15 cellular contexts compared by ENCODE assay signal in the genomic region with DNA sequence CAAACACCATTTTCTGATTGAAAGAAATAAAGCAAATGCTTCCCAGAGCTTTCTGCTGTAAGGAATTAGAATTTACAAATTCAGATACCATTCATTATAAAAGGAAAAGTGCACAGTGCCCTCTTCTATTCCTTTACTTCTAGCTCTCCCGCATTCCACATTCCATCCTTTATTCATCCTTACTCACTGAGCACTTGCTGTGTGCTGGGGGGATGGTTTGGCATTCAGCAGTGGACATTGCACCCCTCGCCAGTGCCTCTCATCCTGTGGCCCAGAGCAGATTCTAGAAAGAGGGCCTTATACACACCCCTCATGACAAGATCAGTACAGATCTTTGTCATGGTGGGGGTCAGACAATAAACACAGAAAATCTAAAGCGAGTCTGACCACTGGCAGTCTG.
DNase-seq lines count a peak whose midpoint lies in the region; ATAC-seq and TF ChIP-seq lines count a peak whose summit lies in the region.
"Had no signal": no experiment of that assay in that cellular context is flagged by ENCODE, and none has a peak within 500 bp of the region (broad histone marks: within the 10 kb centered on the region; RNA-seq: fewer than 3 reads in every experiment).

No MANE protein-coding gene starts in this region.

- H4K20me1 ChIP-seq in PC-9 (ENCODE audit: insufficient read depth): no peaks in the 10 kb centered on the region

- no peaks in the 10 kb centered on the region for H3K27me3 ChIP-seq in PC-9 (ENCODE audit: insufficient read depth, low read depth)
- no peaks in the 10 kb centered on the region for H3K27me3 ChIP-seq in gastrocnemius medialis
- no peaks in the 10 kb centered on the region for H3K27me3 ChIP-seq in CD4-positive, alpha-beta T cell (ENCODE audit: control insufficient read depth, insufficient read depth, low read length)

- BruUV-seq in PC-9 (replicated peaks; lab: Mats Ljungman, UMichigan): no TSS peak

- in situ Hi-C loops in gastrocnemius medialis (cut with MboI; ENCODE audit: low sequenced_read_pairs in 4 of 4): loop anchor here in 1 of 4 donors (5.0 kb wide), 1 partner anchor 47 kb away; no protein-coding TSS in a partner anchor

- H3F3A ChIP-seq in PC-9 (ENCODE audit: insufficient read depth, low read depth): peaks cover 58% of the 10 kb centered on the region

- H3K27ac ChIP-seq in PC-9: peak overlapping the region; percentile 91
- peak overlapping the region; percentile 90 for H3K27ac ChIP-seq in epithelial cell of prostate
- peak overlapping the region; percentile 63 to 86 (median 76) for H3K27ac ChIP-seq in gastrocnemius medialis
- no peak overlapping the region for H3K27ac ChIP-seq in CD4-positive, alpha-beta T cell (ENCODE audit: low read depth, low read length)

- intact Hi-C loops in PC-9 (cut with micrococcal nuclease; ENCODE audit: unreplicated experiment) (loop anchor here (5.0 kb wide), 1 partner anchor 77 kb away; a partner anchor contains a TSS), gastrocnemius medialis (cut with DNase I; ENCODE audit: low total_unique reads) (no loop called here)
- intact Hi-C loops in CD4-positive, alpha-beta T cell (cut with DNase I, micrococcal nuclease): no loop called here

- no peaks in the 10 kb centered on the region for H3K9me2 ChIP-seq in PC-9 (ENCODE audit: insufficient read depth)

- H3K36me3 Mint-ChIP-seq in CD4-positive, alpha-beta T cell (ENCODE audit: low read depth): no peaks in the 10 kb centered on the region
- H3K36me3 Mint-ChIP-seq: CD4-positive, CD25-positive, alpha-beta regulatory T cell had no signal

- TF ChIP-seq POLR2A in gastrocnemius medialis (IDR thresholded peaks at IDR 0.05): no peak

- peaks cover 13% of the 10 kb centered on the region for H3K27me3 Mint-ChIP-seq in CD4-positive, alpha-beta T cell

- H2AFZ ChIP-seq in PC-9: no peak overlapping the region

- H3K4me3 ChIP-seq in PC-9: no peak overlapping the region
- H3K4me3 ChIP-seq in gastrocnemius medialis: no peak overlapping the region

- H3K4me1 ChIP-seq in PC-9 (replicated peaks; ENCODE audit: insufficient read depth) (peaks cover 73% of the 10 kb centered on the region), gastrocnemius medialis (peaks cover 45 to 64% of the 10 kb centered on the region in 2 donors)

- peaks cover 12% of the 10 kb centered on the region for H3K79me2 ChIP-seq in PC-9 (ENCODE audit: low read depth)

- H3K4me3 Mint-ChIP-seq in CD4-positive, alpha-beta T cell: no peak overlapping the region
- H3K4me3 Mint-ChIP-seq: CD4-positive, CD25-positive, alpha-beta regulatory T cell had no signal

- H3K27ac Mint-ChIP-seq in CD4-positive, alpha-beta T cell: no peak overlapping the region
- H3K27ac Mint-ChIP-seq: CD4-positive, CD25-positive, alpha-beta regulatory T cell had no signal

- peaks cover 2% of the 10 kb centered on the region for H3K4me1 Mint-ChIP-seq in CD4-positive, alpha-beta T cell (ENCODE audit: low read depth)

- CTCF ChIA-PET in PC-9 (lab: Charles Lee): no interaction called here
- CTCF ChIA-PET in CD4-positive, alpha-beta T cell (lab: Charles Lee): no interaction called here

- DNase-seq in ELR (ENCODE audit: low read depth) (peak; percentile 64), PC-9 (no peak), epithelial cell of prostate (ENCODE audit: low read depth, low spot score) (no peak), gastrocnemius medialis (no peak)
- no peak for DNase-seq in CD4-positive, alpha-beta T cell
- DNase-seq: activated CD4-positive, alpha-beta T cell treated with anti-CD3 and anti-CD28 coated beads, Interleukin-2, amount 50 U/mL, for 4 hours; activated naive CD4-positive, alpha-beta T cell; CD4-positive, CD25-positive, alpha-beta regulatory T cell; central memory CD4-positive, alpha-beta T cell; erythroblast; stimulated activated CD4-positive, alpha-beta T cell treated with anti-CD3 and anti-CD28 coated beads, Interleukin-4, amount 100 ng/mL, for 24 hours; stimulated activated naive CD4-positive, alpha-beta T cell treated with Interleukin-2 at 50 U/mL for 16 hours had no signal

- ATAC-seq in gastrocnemius medialis (no peak), GM21390 (IDR thresholded peaks at IDR 0.05; ENCODE audit: unreplicated experiment) (no peak), HG02981 (IDR thresholded peaks at IDR 0.05; ENCODE audit: unreplicated experiment) (no peak), GM21515 (IDR thresholded peaks at IDR 0.05; ENCODE audit: unreplicated experiment) (no peak)
- no peak for ATAC-seq in CD4-positive, alpha-beta T cell (ENCODE audit: poor library complexity)

- H3K36me3 ChIP-seq in PC-9 (ENCODE audit: low read depth) (no peaks in the 10 kb centered on the region), gastrocnemius medialis (no peaks in the 10 kb centered on the region)

- H3K9me3 ChIP-seq in PC-9 (ENCODE audit: insufficient read depth, low read depth) (no peaks in the 10 kb centered on the region), gastrocnemius medialis (no peaks in the 10 kb centered on the region)
- H3K9me3 ChIP-seq in CD4-positive, alpha-beta T cell (ENCODE audit: control insufficient read depth, low read length): no peaks in the 10 kb centered on the region

- no peaks in the 10 kb centered on the region for H3K9me3 Mint-ChIP-seq in CD4-positive, alpha-beta T cell

- TF ChIP-seq CTCF in PC-9 (conservative IDR thresholded peaks at IDR 0.05) (no peak), gastrocnemius medialis (IDR thresholded peaks at IDR 0.05 in 4 of 5, conservative IDR thresholded peaks at IDR 0.05 in 1 of 5) (peak in 1 of 5 experiments; percentile 3)
- TF ChIP-seq CTCF in CD4-positive, alpha-beta T cell (IDR thresholded peaks at IDR 0.05): no peak

- POLR2A ChIA-PET in PC-9 (lab: Charles Lee; ENCODE audit: unreplicated experiment): no interaction called here
- POLR2A ChIA-PET in CD4-positive, alpha-beta T cell (lab: Charles Lee): no interaction called here

- H3K4me2 ChIP-seq in PC-9: 0 out of 2 replicates have a peak overlapping the region, but pooled peaks have one; percentile 71
